In genomic region chr7:39833180-39833788, GRCh38 we compare ENCODE assay signal across 8 cellular contexts.
DNase-seq lines count a peak whose midpoint lies in the region; ATAC-seq, FAIRE-seq and TF ChIP-seq lines count a peak whose summit lies in the region.
"Not testable (repeated sequence)": the region's sequence is repeated elsewhere in the genome, so short reads cannot be mapped to it uniquely, and the experiment has no call there.

No MANE protein-coding gene starts in this region.

- not testable (repeated sequence) for H3F3A ChIP-seq in smooth muscle cell (ENCODE audit: low read depth)

- not testable (repeated sequence) for H3K79me2 ChIP-seq in smooth muscle cell (ENCODE audit: low read depth)

- peak overlapping the region in 1 of 2 experiments; percentile 78; a peak in 3 of 6 replicates for H3K27ac ChIP-seq in A549
- H3K27ac ChIP-seq in right lobe of liver; smooth muscle cell (ENCODE audit: low read depth): not testable (repeated sequence)

- TF ChIP-seq POLR2A in A549 (IDR thresholded peaks at IDR 0.05; ENCODE audit: low read length); NB4 (IDR thresholded peaks at IDR 0.05; ENCODE audit: extremely low read depth, insufficient read length); right lobe of liver (IDR thresholded peaks at IDR 0.05): not testable (repeated sequence)

- CTCF ChIA-PET in A549 (lab: Yijun Ruan, JAX), result interaction anchor here (1.4 to 1.6 kb wide), 2 partner anchors 14 to 61 kb away, joined by 4 read pairs; no protein-coding TSS in a partner anchor

- TF ChIP-seq EP300 in A549 (IDR thresholded peaks at IDR 0.05), result not testable (repeated sequence)

- H3K27me3 ChIP-seq in right lobe of liver, result peaks cover 0 to 12% of the 10 kb centered on the region in 2 donors
- peaks cover 79% of the 10 kb centered on the region for H3K27me3 ChIP-seq in smooth muscle cell (ENCODE audit: low read depth)

- not testable (repeated sequence) for H3K9ac ChIP-seq in smooth muscle cell (ENCODE audit: low read depth)

- H3K9me3 ChIP-seq in A549; right lobe of liver; smooth muscle cell (replicated peaks; ENCODE audit: low read depth): not testable (repeated sequence)

- H3K4me2 ChIP-seq in A549, result peak overlapping the region; percentile 70
- peak overlapping the region; percentile 83 for H3K4me2 ChIP-seq in smooth muscle cell

- DNase-seq in A549 (ENCODE audit: low read depth in 1 of 2, low spot score in 1 of 2) (peak; percentile 14 to 44), NB4 (ENCODE audit: low read depth) (peak; percentile 86), SK-MEL-5 (ENCODE audit: low read depth, low spot score) (peak; percentile 64), right lobe of liver (peak in 2 of 3 donors; percentile 51 to 59), smooth muscle cell (lab: John Stamatoyannopoulos, UW; ENCODE audit: unreplicated experiment) (peak; percentile 10)
- DNase-seq in activated T-helper 9 cell treated with anti-CD3 and anti-CD28 coated beads, Interleukin-2, amount 50 U/mL, for 16 hours (ENCODE audit: low read depth), result peak; percentile 4

- TF ChIP-seq RAD21 in A549 (conservative IDR thresholded peaks at IDR 0.05 in 1 of 2, IDR thresholded peaks at IDR 0.05 in 1 of 2), result not testable (repeated sequence)

- 3% methylated on average over 40 of the region's 71 CpGs for WGBS in A549 (ENCODE audit: missing lambda C conversion rate)
- 1% methylated on average over 38 of the region's 71 CpGs for WGBS in right lobe of liver (ENCODE audit: insufficient coverage, low coverage, low lambda C conversion rate, missing lambda C conversion rate)
- WGBS in smooth muscle cell (ENCODE audit: low lambda C conversion rate), result 3% methylated on average over 50 of the region's 71 CpGs

- POLR2A ChIA-PET in A549 (lab: Yijun Ruan, JAX), result interaction anchor here (0.6 kb wide), 1 partner anchor 21 kb away, joined by 3 read pairs; no protein-coding TSS in a partner anchor

- H4K20me1 ChIP-seq in smooth muscle cell (ENCODE audit: low read depth), result not testable (repeated sequence)

- intact Hi-C loops in right lobe of liver (cut with DNase I), result not testable (repeated sequence)

- in situ Hi-C loops in SK-MEL-5 (cut with HindIII; ENCODE audit: low pct_unique_long_range_greater_than_20kb, low sequenced_read_pairs), result not testable (repeated sequence)

- not testable (repeated sequence) for FAIRE-seq in A549 (lab: Jason Lieb, UNC)

- peak overlapping the region; percentile 38 for H2AFZ ChIP-seq in smooth muscle cell (ENCODE audit: low read depth)

- H3K4me1 ChIP-seq in A549; right lobe of liver; smooth muscle cell (ENCODE audit: low read depth): not testable (repeated sequence)

- peak overlapping the region; percentile 50 for H3K4me3 ChIP-seq in A549
- H3K4me3 ChIP-seq in NB4 (ENCODE audit: low read depth, low read length), result peak overlapping the region; percentile 19
- H3K4me3 ChIP-seq in right lobe of liver, result peak overlapping the region; percentile 14 to 47 (median 31)
- peak overlapping the region; percentile 50 for H3K4me3 ChIP-seq in smooth muscle cell

- H3K36me3 ChIP-seq in right lobe of liver; smooth muscle cell (ENCODE audit: low read depth): not testable (repeated sequence)

- TF ChIP-seq CTCF in A549 (IDR thresholded peaks at IDR 0.05); NB4 (IDR thresholded peaks at IDR 0.05; ENCODE audit: low read depth, low read length); right lobe of liver (IDR thresholded peaks at IDR 0.05); smooth muscle cell (IDR thresholded peaks at IDR 0.05; ENCODE audit: borderline replicate concordance, insufficient read depth, poor library complexity, severe bottlenecking): not testable (repeated sequence)

- peak; percentile 89 to 95 for ATAC-seq in A549
- ATAC-seq in GM19351 (IDR thresholded peaks at IDR 0.05; ENCODE audit: unreplicated experiment), result peak; percentile 81
- peak; percentile 73 for ATAC-seq in esophagus mucosa
- ATAC-seq in right lobe of liver, result peak; percentile 86 to 88 (median 86)

TF ChIP-seq in A549, 52 proteins besides CTCF, POLR2A, EP300 and RAD21:
- 0 out of 2 replicates have a peak, but pooled peaks have one; percentile 28 for TF ChIP-seq MAX (IDR thresholded peaks at IDR 0.05)
- TF ChIP-seq E2F6 (IDR thresholded peaks at IDR 0.05; ENCODE audit: borderline replicate concordance, low read depth), result peak; percentile 44; the same call in 1 of the 2 replicates

Comparison
In these comparisons a context has a peak if more than half of its experiments do, and no peak if none do; other contexts are left out.
1. DNase-seq: peak in every context shown above with its lines; median percentile 86 in NB4; 64 in SK-MEL-5; 55 in right lobe of liver; 29 in A549; 10 in smooth muscle cell; 4 in activated T-helper 9 cell treated with anti-CD3 and anti-CD28 coated beads, Interleukin-2, amount 50 U/mL, for 16 hours.